8 cellular contexts compared by ENCODE assay signal in the genomic region with DNA sequence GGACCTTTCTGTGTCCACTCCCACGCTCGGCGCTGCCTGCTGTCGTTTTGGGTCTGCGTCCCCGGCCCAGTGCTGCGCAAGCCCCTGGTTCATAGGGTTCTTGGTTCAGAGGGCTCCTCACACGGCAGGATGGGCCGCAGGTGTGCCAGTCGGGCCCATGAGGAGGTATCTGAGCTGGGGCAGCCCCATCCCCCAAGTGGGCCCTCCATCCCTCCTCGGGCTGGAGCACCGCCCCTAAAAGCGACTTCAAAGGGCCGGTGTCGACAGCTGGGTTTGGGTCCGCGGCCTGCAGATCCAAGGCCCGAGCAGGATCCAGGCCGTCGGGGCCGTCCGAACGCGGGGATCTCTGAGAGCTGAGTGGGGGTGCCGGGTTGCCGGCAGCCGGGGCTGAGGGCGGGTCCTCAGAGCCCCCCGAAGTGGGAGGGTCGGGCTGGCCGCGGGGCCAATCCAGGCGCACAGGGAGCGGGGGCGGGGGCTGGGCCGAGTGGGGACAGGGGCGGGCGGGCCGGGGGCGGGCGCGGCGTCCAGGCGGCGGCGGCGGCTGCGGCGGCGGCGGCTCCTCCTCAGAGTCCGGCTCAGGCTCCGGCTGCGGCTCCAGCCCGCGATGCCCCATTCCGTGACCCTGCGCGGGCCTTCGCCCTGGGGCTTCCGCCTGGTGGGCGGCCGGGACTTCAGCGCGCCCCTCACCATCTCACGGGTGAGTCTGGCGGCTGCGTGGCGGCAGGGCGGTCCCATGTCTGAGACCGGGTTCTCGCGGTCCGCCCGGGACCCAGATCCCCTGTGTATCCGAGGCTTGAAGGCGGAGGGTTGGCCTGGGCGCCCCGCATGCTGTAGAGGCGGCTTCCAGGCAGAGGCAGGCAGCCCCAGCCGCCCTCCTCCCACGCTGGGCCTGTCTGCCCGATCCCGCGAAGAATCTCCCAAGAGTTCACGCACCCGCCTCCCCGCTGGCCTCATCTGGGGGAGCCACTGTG. TPM values are rescaled to one million over a fixed set of nuclear protein-coding genes. Genes with fewer than 3 reads are reported as not detected.
DNase-seq lines count a peak whose midpoint lies in the region; ATAC-seq and TF ChIP-seq lines count a peak whose summit lies in the region.

A gene with protein sequence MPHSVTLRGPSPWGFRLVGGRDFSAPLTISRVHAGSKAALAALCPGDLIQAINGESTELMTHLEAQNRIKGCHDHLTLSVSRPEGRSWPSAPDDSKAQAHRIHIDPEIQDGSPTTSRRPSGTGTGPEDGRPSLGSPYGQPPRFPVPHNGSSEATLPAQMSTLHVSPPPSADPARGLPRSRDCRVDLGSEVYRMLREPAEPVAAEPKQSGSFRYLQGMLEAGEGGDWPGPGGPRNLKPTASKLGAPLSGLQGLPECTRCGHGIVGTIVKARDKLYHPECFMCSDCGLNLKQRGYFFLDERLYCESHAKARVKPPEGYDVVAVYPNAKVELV (plus strand): TSS at position 566 of the 971 bp plus-strand sequence. CDS start 39 bp downstream, at position 605.

- 11 to 17% methylated on average over 58 to 64 of the region's 88 CpGs for WGBS in mesodermal cell (ENCODE audit: insufficient coverage in 2 of 2), 2 experiments

- peaks cover 12% of the 10 kb centered on the region for H3K27me3 Mint-ChIP-seq in activated naive CD4-positive, alpha-beta T cell treated with anti-CD3 and anti-CD28 coated beads for 36 hours (ENCODE audit: low read depth)
- H3K27me3 Mint-ChIP-seq in activated naive CD4-positive, alpha-beta T cell treated with anti-CD3 and anti-CD28 coated beads, Interleukin-2, amount 10 ng/mL, durations not matched to agents 7 days and 5 days: peaks cover 64% of the 10 kb centered on the region
- peaks cover 13 to 39% of the 10 kb centered on the region in 2 donors for H3K27me3 Mint-ChIP-seq in effector memory CD8-positive, alpha-beta T cell

- H3K36me3 Mint-ChIP-seq in activated naive CD4-positive, alpha-beta T cell treated with anti-CD3 and anti-CD28 coated beads for 36 hours (ENCODE audit: low read depth): no peaks in the 10 kb centered on the region
- no peaks in the 10 kb centered on the region for H3K36me3 Mint-ChIP-seq in activated naive CD4-positive, alpha-beta T cell treated with anti-CD3 and anti-CD28 coated beads, Interleukin-2, amount 10 ng/mL, durations not matched to agents 7 days and 5 days
- no peaks in the 10 kb centered on the region for H3K36me3 Mint-ChIP-seq in effector memory CD8-positive, alpha-beta T cell (ENCODE audit: insufficient read depth)

- H3K4me3 ChIP-seq in mesodermal cell (ENCODE audit: extremely low read depth, insufficient read depth, low read length, poor library complexity, severe bottlenecking) (peak within 1 kb of the TSS; percentile 58), uterus (peak within 1 kb of the TSS; percentile 80)

- TF ChIP-seq CTCF in uterus (IDR thresholded peaks at IDR 0.05): no peak

- no peak within 1 kb of the TSS for H3K4me3 Mint-ChIP-seq in activated naive CD4-positive, alpha-beta T cell treated with anti-CD3 and anti-CD28 coated beads for 36 hours
- H3K4me3 Mint-ChIP-seq in activated naive CD4-positive, alpha-beta T cell treated with anti-CD3 and anti-CD28 coated beads, Interleukin-2, amount 10 ng/mL, durations not matched to agents 7 days and 5 days: no peak within 1 kb of the TSS
- peak within 1 kb of the TSS; percentile 26 to 36 for H3K4me3 Mint-ChIP-seq in effector memory CD8-positive, alpha-beta T cell

- H3K36me3 ChIP-seq in mesodermal cell (ENCODE audit: control insufficient read depth, insufficient read depth, low read length) (peaks cover 8% of the 10 kb centered on the region), uterus (no peaks in the 10 kb centered on the region)

- H3K27ac Mint-ChIP-seq in activated naive CD4-positive, alpha-beta T cell treated with anti-CD3 and anti-CD28 coated beads for 36 hours: no peak within 1 kb of the TSS
- H3K27ac Mint-ChIP-seq in activated naive CD4-positive, alpha-beta T cell treated with anti-CD3 and anti-CD28 coated beads, Interleukin-2, amount 10 ng/mL, durations not matched to agents 7 days and 5 days: no peak within 1 kb of the TSS
- no peak within 1 kb of the TSS for H3K27ac Mint-ChIP-seq in effector memory CD8-positive, alpha-beta T cell

- H3K4me1 ChIP-seq in mesodermal cell (ENCODE audit: control insufficient read depth, insufficient read depth, low read length, poor library complexity, severe bottlenecking) (peaks cover 30% of the 10 kb centered on the region), uterus (peaks cover 17 to 18% of the 10 kb centered on the region in 2 donors)

- H3K9me3 ChIP-seq in mesodermal cell (ENCODE audit: control insufficient read depth, low read length): no peaks in the 10 kb centered on the region
- H3K9me3 ChIP-seq in uterus: no peaks in the 10 kb centered on the region

- CTCF ChIA-PET in activated naive CD4-positive, alpha-beta T cell treated with anti-CD3 and anti-CD28 coated beads for 36 hours (lab: Charles Lee): interaction anchor here (2.2 kb wide), 1 partner anchor 19 kb away, joined by 9 read pairs; no protein-coding TSS in a partner anchor
- CTCF ChIA-PET in activated naive CD4-positive, alpha-beta T cell treated with anti-CD3 and anti-CD28 coated beads, Interleukin-2, amount 10 ng/mL, durations not matched to agents 7 days and 5 days (lab: Charles Lee): interaction anchor here (1.3 to 2.6 kb wide), 2 partner anchors 15 to 51 kb away, joined by 3 to 5 read pairs; no protein-coding TSS in a partner anchor

- TF ChIP-seq POLR2A in uterus (IDR thresholded peaks at IDR 0.05) (peak; percentile 54 to 81), GM18505 (IDR thresholded peaks at IDR 0.05; ENCODE audit: borderline replicate concordance, extremely low read depth, insufficient read depth, insufficient read length) (no peak)

- peak within 1 kb of the TSS; percentile 62 for H3K27ac ChIP-seq in mesodermal cell (ENCODE audit: low read depth, low read length, severe bottlenecking)
- peak within 1 kb of the TSS; percentile 96 to 99 for H3K27ac ChIP-seq in uterus

- no peaks in the 10 kb centered on the region for H3K9me3 Mint-ChIP-seq in activated naive CD4-positive, alpha-beta T cell treated with anti-CD3 and anti-CD28 coated beads for 36 hours
- no peaks in the 10 kb centered on the region for H3K9me3 Mint-ChIP-seq in activated naive CD4-positive, alpha-beta T cell treated with anti-CD3 and anti-CD28 coated beads, Interleukin-2, amount 10 ng/mL, durations not matched to agents 7 days and 5 days
- no peaks in the 10 kb centered on the region for H3K9me3 Mint-ChIP-seq in effector memory CD8-positive, alpha-beta T cell

- H3K4me1 Mint-ChIP-seq in activated naive CD4-positive, alpha-beta T cell treated with anti-CD3 and anti-CD28 coated beads for 36 hours (ENCODE audit: low read depth): peaks cover 14% of the 10 kb centered on the region
- no peaks in the 10 kb centered on the region for H3K4me1 Mint-ChIP-seq in activated naive CD4-positive, alpha-beta T cell treated with anti-CD3 and anti-CD28 coated beads, Interleukin-2, amount 10 ng/mL, durations not matched to agents 7 days and 5 days
- no peaks in the 10 kb centered on the region for H3K4me1 Mint-ChIP-seq in effector memory CD8-positive, alpha-beta T cell (ENCODE audit: low read depth in 2 of 2)

- no peaks in the 10 kb centered on the region for H3K27me3 ChIP-seq in uterus

- no peak for ATAC-seq in effector memory CD8-positive, alpha-beta T cell (replicated peaks)
- ATAC-seq in HG02973 (IDR thresholded peaks at IDR 0.05; ENCODE audit: unreplicated experiment) (no peak), GM18505 (IDR thresholded peaks at IDR 0.05; ENCODE audit: unreplicated experiment) (no peak)

- peak; percentile 4 for DNase-seq in activated naive CD4-positive, alpha-beta T cell treated with anti-CD3 and anti-CD28 coated beads for 36 hours
- no peak for DNase-seq in activated naive CD4-positive, alpha-beta T cell treated with anti-CD3 and anti-CD28 coated beads, Interleukin-2, amount 10 ng/mL, durations not matched to agents 7 days and 5 days
- DNase-seq in effector memory CD8-positive, alpha-beta T cell: no peak
- DNase-seq in uterus (peak; percentile 78), HPDE6-E6E7 (ENCODE audit: extremely low spot score) (no peak)

- intact Hi-C loops in activated naive CD4-positive, alpha-beta T cell treated with anti-CD3 and anti-CD28 coated beads for 36 hours (cut with micrococcal nuclease): no loop called here
- intact Hi-C loops in uterus (cut with DNase I; ENCODE audit: low total_unique reads): no loop called here

RNA-seq across cellular contexts. Expression of the gene that starts here (rescaled TPM):
- not detected for total RNA-seq in activated naive CD4-positive, alpha-beta T cell treated with anti-CD3 and anti-CD28 coated beads for 36 hours
- 41.5 TPM for polyA plus RNA-seq in mesodermal cell (2013, experiment 1 of 2)
- polyA plus RNA-seq in mesodermal cell (2013, experiment 2 of 2): 33.3 TPM
- 100 to 1,000 TPM in 1 of 4 donors, 10 to 100 TPM in 3; 14.1 to 148 (median 45.3) TPM for total RNA-seq in uterus

Comparison
In these comparisons a context has a peak if more than half of its experiments do, and no peak if none do; other contexts are left out.
1. RNA of the gene that starts here (total RNA-seq): 14.1 to 148 TPM in uterus; not detected in activated naive CD4-positive, alpha-beta T cell treated with anti-CD3 and anti-CD28 coated beads for 36 hours; every median in the first group is over 10 times any median in the second.
2. Peak in DNase-seq in activated naive CD4-positive, alpha-beta T cell treated with anti-CD3 and anti-CD28 coated beads for 36 hours; RNA of the gene not detected or under 1 TPM.
3. DNase-seq: peak in uterus (2 of 2); none in activated naive CD4-positive, alpha-beta T cell treated with anti-CD3 and anti-CD28 coated beads, Interleukin-2, amount 10 ng/mL, durations not matched to agents 7 days and 5 days (single experiment), effector memory CD8-positive, alpha-beta T cell (0 of 3) and HPDE6-E6E7 (single experiment).
4. H3K4me3 Mint-ChIP-seq: peak in effector memory CD8-positive, alpha-beta T cell (2 of 2); none in activated naive CD4-positive, alpha-beta T cell treated with anti-CD3 and anti-CD28 coated beads for 36 hours (single experiment) and activated naive CD4-positive, alpha-beta T cell treated with anti-CD3 and anti-CD28 coated beads, Interleukin-2, amount 10 ng/mL, durations not matched to agents 7 days and 5 days (single experiment).